Comparison of ENCODE assay signal across 13 cellular contexts in genomic region chr2:27708666-27709065, GRCh38.
"Had no signal": no experiment of that assay in that cellular context is flagged by ENCODE, and none has a peak within 500 bp of the region (broad histone marks: within the 10 kb centered on the region; RNA-seq: fewer than 3 reads in every experiment).

No MANE protein-coding gene starts in this region.

- H3K9me3 ChIP-seq: right lobe of liver, SK-N-SH, spleen had no signal

- DNase-seq: activated CD4-positive, alpha-beta T cell treated with anti-CD3 and anti-CD28 coated beads for 4 hours; activated CD8-positive, alpha-beta T cell treated with anti-CD3 and anti-CD28 coated beads, Interleukin-2, amount 10 ng/mL, durations not matched to agents 7 days and 5 days; activated naive CD4-positive, alpha-beta T cell treated with anti-CD3 and anti-CD28 coated beads for 36 hours; caudate nucleus; effector memory CD4-positive, alpha-beta T cell; left colon; right lobe of liver; SK-N-SH; spleen; stimulated activated CD4-positive, alpha-beta T cell treated with anti-CD3 and anti-CD28 coated beads, Interleukin-1b, Interleukin-23, amount 100 ng/mL, for 48 hours; stimulated activated naive B cell treated with anti-CD40 and anti-IgM and Interleukin-4, amounts not matched to agents 10 μg/mL and 1 μg/mL and 100 μg/mL, for 72 hours; T-helper 1 cell; WERI-Rb-1 had no signal

- H3K9ac ChIP-seq: SK-N-SH had no signal

- H3K4me3 ChIP-seq: right lobe of liver, spleen had no signal

- H3K27me3 ChIP-seq: right lobe of liver, spleen had no signal

- H3K27ac ChIP-seq: right lobe of liver, spleen, WERI-Rb-1 had no signal

- ATAC-seq: activated CD8-positive, alpha-beta T cell treated with anti-CD3 and anti-CD28 coated beads, Interleukin-2, amount 10 ng/mL, durations not matched to agents 7 days and 5 days; left colon; right lobe of liver; stimulated activated naive B cell treated with anti-CD40 and anti-IgM and Interleukin-4, amounts not matched to agents 10 μg/mL and 1 μg/mL and 100 μg/mL, for 72 hours had no signal

- H3K36me3 ChIP-seq: right lobe of liver, spleen, WERI-Rb-1 had no signal

- H3K4me2 ChIP-seq: SK-N-SH had no signal
